Comparison of ENCODE assay signal across 8 cellular contexts in genomic region chr16:3457434-3458252, GRCh38. TPM values are rescaled to one million over a fixed set of nuclear protein-coding genes. Genes with fewer than 3 reads are reported as not detected.
A peak's percentile ranks its signal among the peaks of the same experiment; 100 is the strongest.
DNase-seq lines count a peak whose midpoint lies in the region; ATAC-seq and TF ChIP-seq lines count a peak whose summit lies in the region.

No MANE protein-coding gene starts in this region.

- H3K4me3 ChIP-seq in CD4-positive, CD25-positive, alpha-beta regulatory T cell (ENCODE audit: low read depth, low read length) = peak overlapping the region; percentile 77
- H3K4me3 ChIP-seq in lower leg skin (ENCODE audit: low read depth, poor library complexity, severe bottlenecking) = peak overlapping the region; percentile 51

- H3K4me1 ChIP-seq in CD4-positive, CD25-positive, alpha-beta regulatory T cell (ENCODE audit: control insufficient read depth, insufficient read depth, low read length, poor library complexity, severe bottlenecking) = peaks cover 48% of the 10 kb centered on the region

- peak overlapping the region; percentile 79 to 93 (median 89) for H3K27ac Mint-ChIP-seq in CD4-positive, CD25-positive, alpha-beta regulatory T cell

- no peaks in the 10 kb centered on the region for H3K36me3 Mint-ChIP-seq in CD4-positive, CD25-positive, alpha-beta regulatory T cell

- no peak for TF ChIP-seq CTCF in lower leg skin (IDR thresholded peaks at IDR 0.05)

- no peaks in the 10 kb centered on the region for H3K27me3 ChIP-seq in CD4-positive, CD25-positive, alpha-beta regulatory T cell (ENCODE audit: control insufficient read depth, insufficient read depth, low read length)

- peak in 1 of 2 donors; percentile 13 for TF ChIP-seq POLR2A in lower leg skin (IDR thresholded peaks at IDR 0.05)

- intact Hi-C loops in lower leg skin (cut with DNase I; ENCODE audit: low total_unique reads) = no loop called here

- H3K4me3 Mint-ChIP-seq in CD4-positive, CD25-positive, alpha-beta regulatory T cell = peak overlapping the region; percentile 82 to 92 (median 84)

- H3K27me3 Mint-ChIP-seq in CD4-positive, CD25-positive, alpha-beta regulatory T cell = no peaks in the 10 kb centered on the region

- 0% methylated on average over 8 to 25 of the region's 83 CpGs for WGBS in lower leg skin, 2 donors

- peaks cover 28 to 58% (median 36%) of the 10 kb centered on the region in 4 donors for H3K4me1 Mint-ChIP-seq in CD4-positive, CD25-positive, alpha-beta regulatory T cell

- peak; percentile 88 to 95 (median 93) for DNase-seq in CD4-positive, CD25-positive, alpha-beta regulatory T cell
- DNase-seq in NCI-H524 treated with DMSO at 0.1 percent for 48 hours (lab: John Stamatoyannopoulos, UW) = peak; percentile 50
- peak; percentile 83 to 87 for DNase-seq in activated CD4-positive, alpha-beta T cell treated with anti-CD3 and anti-CD28 coated beads, Interleukin-2, amount 50 U/mL, for 4 hours
- peak; percentile 94 for DNase-seq in dermis blood vessel endothelial cell
- peak; percentile 73 to 96 for DNase-seq in lower leg skin (ENCODE audit: low spot score in 2 of 2)
- peak; percentile 88 to 92 for DNase-seq in stimulated activated CD4-positive, alpha-beta T cell treated with anti-CD3 and anti-CD28 coated beads, Interleukin-4, amount 100 ng/mL, for 4 hours

- peak; percentile 92 to 95 for ATAC-seq in CD4-positive, CD25-positive, alpha-beta regulatory T cell (ENCODE audit: low read depth in 2 of 2)
- ATAC-seq in GM19351 (IDR thresholded peaks at IDR 0.05; ENCODE audit: unreplicated experiment) (peak; percentile 86), HG03520 (IDR thresholded peaks at IDR 0.05; ENCODE audit: unreplicated experiment) (peak; percentile 78)

- no peaks in the 10 kb centered on the region for H3K9me3 Mint-ChIP-seq in CD4-positive, CD25-positive, alpha-beta regulatory T cell

- H3K27ac ChIP-seq in CD4-positive, CD25-positive, alpha-beta regulatory T cell (ENCODE audit: insufficient read depth, low read length, poor library complexity, severe bottlenecking) = peak overlapping the region; percentile 87

- no peaks in the 10 kb centered on the region for H3K36me3 ChIP-seq in CD4-positive, CD25-positive, alpha-beta regulatory T cell (ENCODE audit: control insufficient read depth, insufficient read depth, low read length)

- H3K9me3 ChIP-seq in CD4-positive, CD25-positive, alpha-beta regulatory T cell (ENCODE audit: control insufficient read depth in 2 of 2, low read length in 2 of 2) = no peaks in the 10 kb centered on the region

RNA-seq across cellular contexts. Expression of gene NAA60, which starts 14.2 kb away (rescaled TPM):
- total RNA-seq in CD4-positive, CD25-positive, alpha-beta regulatory T cell = 48.9 TPM
- polyA plus RNA-seq in CD4-positive, CD25-positive, alpha-beta regulatory T cell = 10 to 100 TPM; 38.8 to 50.0 (median 43.8) TPM
- total RNA-seq in dermis blood vessel endothelial cell = 19.9 and 22.8 TPM in 2 replicates
- 10 to 100 TPM; 21.2 to 42.2 (median 24.8) TPM for total RNA-seq in lower leg skin

RNA-seq across cellular contexts. Expression of gene ZNF597, which starts 14.3 kb away (rescaled TPM):
- total RNA-seq in CD4-positive, CD25-positive, alpha-beta regulatory T cell = 4.7 TPM
- 1 to 10 TPM; 1.5 to 2.3 (median 1.9) TPM for polyA plus RNA-seq in CD4-positive, CD25-positive, alpha-beta regulatory T cell
- total RNA-seq in dermis blood vessel endothelial cell (2.4 and 3.7 TPM in 2 replicates), lower leg skin (1 to 10 TPM; 2.1 to 3.2 (median 2.5) TPM)

RNA-seq across cellular contexts. Expression of gene C16orf90, which starts 37.6 kb away (rescaled TPM):
- not detected for total RNA-seq in CD4-positive, CD25-positive, alpha-beta regulatory T cell
- not detected for polyA plus RNA-seq in CD4-positive, CD25-positive, alpha-beta regulatory T cell
- total RNA-seq in dermis blood vessel endothelial cell = not detected in 2 replicates
- not detected for total RNA-seq in lower leg skin

RNA-seq across cellular contexts. Expression of gene CLUAP1, which starts 43.2 kb away (rescaled TPM):
- 11.3 TPM for total RNA-seq in CD4-positive, CD25-positive, alpha-beta regulatory T cell
- 10 to 100 TPM; 20.6 to 35.1 (median 21.3) TPM for polyA plus RNA-seq in CD4-positive, CD25-positive, alpha-beta regulatory T cell
- 12.1 and 17.3 TPM in 2 replicates for total RNA-seq in dermis blood vessel endothelial cell
- 10 to 100 TPM in 2 of 4 donors, 1 to 10 TPM in 2; 4.3 to 21.8 (median 11.7) TPM for total RNA-seq in lower leg skin

RNA-seq across cellular contexts. Expression of gene ZNF174, which starts 56.6 kb away (rescaled TPM):
- 5.4 TPM for total RNA-seq in CD4-positive, CD25-positive, alpha-beta regulatory T cell
- polyA plus RNA-seq in CD4-positive, CD25-positive, alpha-beta regulatory T cell = 10 to 100 TPM; 10.5 to 18.4 (median 16.1) TPM
- 6.4 and 8.0 TPM in 2 replicates for total RNA-seq in dermis blood vessel endothelial cell
- total RNA-seq in lower leg skin = 10 to 100 TPM; 12.3 to 16.4 (median 13.4) TPM

Comparison
In these comparisons a context has a peak if more than half of its experiments do, and no peak if none do; other contexts are left out.
1. Peak in every context shown above with its lines: DNase-seq, ATAC-seq, H3K4me3 ChIP-seq and H3K27ac ChIP-seq.